In genomic region chr6:158026054-158026900, GRCh38 we compare ENCODE assay signal across 8 cellular contexts. TPM values are rescaled to one million over a fixed set of nuclear protein-coding genes. Genes with fewer than 3 reads are reported as not detected.
DNase-seq lines count a peak whose midpoint lies in the region; ATAC-seq and TF ChIP-seq lines count a peak whose summit lies in the region.

No MANE protein-coding gene starts in this region.

- no peak overlapping the region for H3K14ac ChIP-seq in neuronal stem cell (ENCODE audit: low read length)

- H2AFZ ChIP-seq in OCI-LY1 (ENCODE audit: low read length) (no peak overlapping the region), neuronal stem cell (ENCODE audit: low read length) (no peak overlapping the region)

- H3K79me1 ChIP-seq in neuronal stem cell (ENCODE audit: low read depth, low read length) = peaks cover 2% of the 10 kb centered on the region

- peak overlapping the region; percentile 2 for H2BK15ac ChIP-seq in neuronal stem cell (ENCODE audit: low read length)

- no peaks in the 10 kb centered on the region for H3F3A ChIP-seq in OCI-LY1 (ENCODE audit: insufficient read depth, low read length)

- H4K20me1 ChIP-seq in BLaER1 treated with 17β-estradiol and CSF1 and Interleukin-3, amounts not matched to agents 10 nM and 100 nM = peaks cover 0 to 29% (median 7%) of the 10 kb centered on the region in 11 experiments; a peak in 12 of 22 replicates
- no peaks in the 10 kb centered on the region for H4K20me1 ChIP-seq in OCI-LY1 (ENCODE audit: insufficient read depth, low read length)

- H2BK5ac ChIP-seq in neuronal stem cell (ENCODE audit: low read length) = no peak overlapping the region

- H3K4ac ChIP-seq in neuronal stem cell (ENCODE audit: low read length) = no peak overlapping the region

- TF ChIP-seq CTCF in OCI-LY1 (IDR thresholded peaks at IDR 0.05; ENCODE audit: low read length) = peak; percentile 81

- no CpG with 5 or more reads among the region's 21 CpGs for WGBS in neuronal stem cell (ENCODE audit: extremely low coverage in 2 of 2, insufficient read length in 2 of 2, insufficient replicate concordance in 1 of 2), 2 donors

- no peak overlapping the region for H4K91ac ChIP-seq in neuronal stem cell (ENCODE audit: low read depth, low read length, poor library complexity)

- ATAC-seq in GM19397 (IDR thresholded peaks at IDR 0.05; ENCODE audit: unreplicated experiment) (peak; percentile 74), HG03520 (IDR thresholded peaks at IDR 0.05; ENCODE audit: unreplicated experiment) (peak; percentile 69), esophagus mucosa (peak; percentile 85)

- H3K23ac ChIP-seq in neuronal stem cell (ENCODE audit: low read depth, low read length, poor library complexity) = peak overlapping the region; percentile 59

- no peaks in the 10 kb centered on the region for H3K79me2 ChIP-seq in OCI-LY1 (ENCODE audit: insufficient read depth, low read length)

- H3K9ac ChIP-seq in BLaER1 treated with 17β-estradiol and CSF1 and Interleukin-3, amounts not matched to agents 10 nM and 100 nM = peak overlapping the region; percentile 28 to 70 (median 59); a peak in 18 of 22 replicates
- H3K9ac ChIP-seq in OCI-LY1 (ENCODE audit: low read length) = no peak overlapping the region
- no peak overlapping the region for H3K9ac ChIP-seq in neuronal stem cell (ENCODE audit: low read depth, low read length, poor library complexity)

- H3K9me2 ChIP-seq in OCI-LY1 (ENCODE audit: low read depth, low read length) = no peaks in the 10 kb centered on the region

- no peaks in the 10 kb centered on the region for H3K36me3 ChIP-seq in BLaER1 treated with 17β-estradiol and CSF1 and Interleukin-3, amounts not matched to agents 10 nM and 100 nM
- H3K36me3 ChIP-seq in OCI-LY1 (ENCODE audit: insufficient read depth, low read length) (no peaks in the 10 kb centered on the region), neuronal stem cell (replicated peaks in 1 of 2; ENCODE audit: control insufficient read depth in 2 of 2, insufficient read depth in 2 of 2, low read length in 2 of 2) (no peaks in the 10 kb centered on the region)

- H3K4me3 ChIP-seq in BLaER1 treated with 17β-estradiol and CSF1 and Interleukin-3, amounts not matched to agents 10 nM and 100 nM = peak overlapping the region; percentile 6 to 51 (median 38); a peak in 13 of 20 replicates
- H3K4me3 ChIP-seq in OCI-LY1 (ENCODE audit: low read depth, low read length, poor library complexity, severe bottlenecking) (no peak overlapping the region), neuronal stem cell (ENCODE audit: low read length in 2 of 2) (no peak overlapping the region)

- H4K8ac ChIP-seq in neuronal stem cell (ENCODE audit: low read depth, low read length) = no peak overlapping the region

- peak overlapping the region; percentile 85 to 97 (median 93) for H3K4me2 ChIP-seq in BLaER1 treated with 17β-estradiol and CSF1 and Interleukin-3, amounts not matched to agents 10 nM and 100 nM
- peak overlapping the region; percentile 33; the same call in 1 of the 2 replicates for H3K4me2 ChIP-seq in OCI-LY1 (ENCODE audit: low read length)
- no peak overlapping the region for H3K4me2 ChIP-seq in neuronal stem cell (ENCODE audit: insufficient read depth, low read length, poor library complexity, severe bottlenecking)

- peak; percentile 75 for DNase-seq in activated T-cell treated with anti-CD3 and anti-CD28 coated beads for 48 hours (ENCODE audit: low read depth)
- DNase-seq in neuronal stem cell (ENCODE audit: low spot score) = no peak
- DNase-seq in substantia nigra (lab: John Stamatoyannopoulos, UW) = peak in 20 of 49 donors; percentile 32 to 68 (median 52)

- peak overlapping the region; percentile 78 for H2AK5ac ChIP-seq in neuronal stem cell (ENCODE audit: low read depth, low read length)

- no peaks in the 10 kb centered on the region for H3K9me3 ChIP-seq in BLaER1 treated with 17β-estradiol and CSF1 and Interleukin-3, amounts not matched to agents 10 nM and 100 nM (replicated peaks in 1 of 11)
- no peaks in the 10 kb centered on the region for H3K9me3 ChIP-seq in OCI-LY1 (ENCODE audit: low read length)
- H3K9me3 ChIP-seq in neuronal stem cell (replicated peaks in 1 of 2; ENCODE audit: control insufficient read depth in 2 of 2, insufficient read depth in 1 of 2, low read depth in 1 of 2, low read length in 2 of 2) = no peaks in the 10 kb centered on the region

- peak overlapping the region in 10 of 11 experiments; percentile 41 to 74 (median 62); a peak in 21 of 22 replicates for H3K27ac ChIP-seq in BLaER1 treated with 17β-estradiol and CSF1 and Interleukin-3, amounts not matched to agents 10 nM and 100 nM
- H3K27ac ChIP-seq in OCI-LY1 (ENCODE audit: low read depth, low read length, poor library complexity, severe bottlenecking) = no peak overlapping the region
- no peak overlapping the region for H3K27ac ChIP-seq in neuronal stem cell (replicated peaks; ENCODE audit: low read length)
- peak overlapping the region; percentile 97 for H3K27ac ChIP-seq in substantia nigra (ENCODE audit: low read depth, low read length, poor library complexity, severe bottlenecking)

- peaks cover 41 to 54% (median 47%) of the 10 kb centered on the region in 10 experiments for H3K4me1 ChIP-seq in BLaER1 treated with 17β-estradiol and CSF1 and Interleukin-3, amounts not matched to agents 10 nM and 100 nM
- H3K4me1 ChIP-seq in OCI-LY1 (ENCODE audit: insufficient read depth, low read length, severe bottlenecking) (peaks cover 5% of the 10 kb centered on the region), neuronal stem cell (ENCODE audit: control insufficient read depth in 2 of 2, insufficient read depth in 1 of 2, low read depth in 1 of 2, low read length in 2 of 2) (peaks cover 10 to 12% of the 10 kb centered on the region in 2 donors)

- H3K27me3 ChIP-seq in BLaER1 treated with 17β-estradiol and CSF1 and Interleukin-3, amounts not matched to agents 10 nM and 100 nM = peaks cover 0 to 17% (median 0%) of the 10 kb centered on the region in 11 experiments; a peak in 3 of 22 replicates
- H3K27me3 ChIP-seq in OCI-LY1 (ENCODE audit: insufficient read depth, low read length) (peaks cover 5% of the 10 kb centered on the region; the same call in 1 of the 2 replicates), neuronal stem cell (ENCODE audit: control insufficient read depth in 3 of 3, insufficient read depth in 3 of 3, low read depth in 1 of 3, low read length in 3 of 3) (no peaks in the 10 kb centered on the region)

- no peak overlapping the region for H2BK12ac ChIP-seq in neuronal stem cell (ENCODE audit: low read length)

- H3K18ac ChIP-seq in neuronal stem cell (ENCODE audit: low read length) = peak overlapping the region; percentile 89

- peak overlapping the region; percentile 42 for H2BK120ac ChIP-seq in neuronal stem cell (ENCODE audit: low read depth, low read length)

RNA-seq across cellular contexts. Expression of gene SYNJ2, which starts 44.6 kb away (rescaled TPM):
- 12.9 TPM for total RNA-seq in esophagus mucosa
- polyA plus RNA-seq in neuronal stem cell (2013, experiment 1 of 2) = 1.8 TPM
- polyA plus RNA-seq in neuronal stem cell (2013, experiment 2 of 2) = 1.9 TPM

Comparison
In these comparisons a context has a peak if more than half of its experiments do, and no peak if none do; other contexts are left out.
1. H3K27ac ChIP-seq: peak in BLaER1 treated with 17β-estradiol and CSF1 and Interleukin-3, amounts not matched to agents 10 nM and 100 nM (10 of 11) and substantia nigra (single experiment); none in OCI-LY1 (single experiment) and neuronal stem cell (single experiment).
2. H3K4me3 ChIP-seq: peak in BLaER1 treated with 17β-estradiol and CSF1 and Interleukin-3, amounts not matched to agents 10 nM and 100 nM (10 of 10); none in OCI-LY1 (single experiment) and neuronal stem cell (0 of 2).
3. H3K9ac ChIP-seq: peak in BLaER1 treated with 17β-estradiol and CSF1 and Interleukin-3, amounts not matched to agents 10 nM and 100 nM (11 of 11); none in OCI-LY1 (single experiment) and neuronal stem cell (single experiment).
4. Peak in every context shown above with its lines, with median percentiles within 50 percentile points of each other: ATAC-seq.